Comparison of ENCODE assay signal across 17 cellular contexts in genomic region chr11:41316726-41317125, GRCh38.
DNase-seq lines count a peak whose midpoint lies in the region; FAIRE-seq and TF ChIP-seq lines count a peak whose summit lies in the region.
"Had no signal": no experiment of that assay in that cellular context is flagged by ENCODE, and none has a peak within 500 bp of the region (broad histone marks: within the 10 kb centered on the region; RNA-seq: fewer than 3 reads in every experiment).

No MANE protein-coding gene starts in this region.

- H4K20me1 ChIP-seq in astrocyte (ENCODE audit: insufficient read depth, low read length): no peaks in the 10 kb centered on the region

- H4K8ac ChIP-seq in neuronal stem cell (ENCODE audit: low read depth, low read length): no peak overlapping the region

- no peak for TF ChIP-seq POLR2A in ovary (IDR thresholded peaks at IDR 0.05)

- no peak overlapping the region for H3K4me3 Mint-ChIP-seq in astrocyte (ENCODE audit: unreplicated experiment)
- H3K4me3 Mint-ChIP-seq: B cell; CD4-positive, alpha-beta T cell had no signal

- no peak overlapping the region for H3K4ac ChIP-seq in neuronal stem cell (ENCODE audit: low read length)

- H2BK12ac ChIP-seq in neuronal stem cell (ENCODE audit: low read length): no peak overlapping the region

- H2AFZ ChIP-seq in astrocyte (ENCODE audit: low read depth, low read length): no peak overlapping the region
- H2AFZ ChIP-seq in neuronal stem cell (ENCODE audit: low read length): peak overlapping the region; percentile 82
- H2AFZ ChIP-seq: PC-9 had no signal

- no peaks in the 10 kb centered on the region for H3K79me1 ChIP-seq in neuronal stem cell (ENCODE audit: low read depth, low read length)

- no peak for TF ChIP-seq EP300 in ovary (IDR thresholded peaks at IDR 0.05)

- H3K36me3 Mint-ChIP-seq in astrocyte (ENCODE audit: low read depth, unreplicated experiment): no peaks in the 10 kb centered on the region

- H3K14ac ChIP-seq in neuronal stem cell (ENCODE audit: low read length): no peak overlapping the region

- H2BK15ac ChIP-seq in neuronal stem cell (ENCODE audit: low read length): no peak overlapping the region

- no peaks in the 10 kb centered on the region for H3K27me3 Mint-ChIP-seq in astrocyte (ENCODE audit: low read depth, unreplicated experiment)
- H3K27me3 Mint-ChIP-seq: B cell; CD4-positive, alpha-beta T cell had no signal

- intact Hi-C loops in ovary (cut with DNase I): no loop called here

- WGBS in neuronal stem cell (ENCODE audit: extremely low coverage in 2 of 2, insufficient read length in 2 of 2, insufficient replicate concordance in 1 of 2), 2 donors: no CpG with 5 or more reads among the region's 2 CpGs
- 2 to 6% (median 3%) methylated on average over 2 of the region's 2 CpGs for WGBS in ovary, 3 donors

- peak overlapping the region; percentile 73 for H3K27ac Mint-ChIP-seq in astrocyte (ENCODE audit: unreplicated experiment)
- H3K27ac Mint-ChIP-seq: B cell; CD4-positive, alpha-beta T cell had no signal

- H3K4me2 ChIP-seq in astrocyte (ENCODE audit: low read length): peak overlapping the region; percentile 58
- no peak overlapping the region for H3K4me2 ChIP-seq in neuronal stem cell (ENCODE audit: insufficient read depth, low read length, poor library complexity, severe bottlenecking)
- H3K4me2 ChIP-seq: PC-9 had no signal

- no peak overlapping the region for H4K91ac ChIP-seq in neuronal stem cell (ENCODE audit: low read depth, low read length, poor library complexity)

- no peaks in the 10 kb centered on the region for H3K79me2 ChIP-seq in astrocyte (ENCODE audit: insufficient read depth, low read length)

- H3K4me1 Mint-ChIP-seq in astrocyte (ENCODE audit: low read depth, unreplicated experiment): peaks cover 32% of the 10 kb centered on the region
- H3K4me1 Mint-ChIP-seq: B cell had no signal

- no peak overlapping the region for H2BK5ac ChIP-seq in neuronal stem cell (ENCODE audit: low read length)

- no peak overlapping the region for H3K9ac ChIP-seq in astrocyte (ENCODE audit: low read length)
- H3K9ac ChIP-seq in neuronal stem cell (ENCODE audit: low read depth, low read length, poor library complexity): no peak overlapping the region

- no peak overlapping the region for H2BK120ac ChIP-seq in neuronal stem cell (ENCODE audit: low read depth, low read length)

- H3K36me3 ChIP-seq in astrocyte (ENCODE audit: insufficient read depth, low read length): no peaks in the 10 kb centered on the region
- H3K36me3 ChIP-seq in neuronal stem cell (replicated peaks in 1 of 2; ENCODE audit: control insufficient read depth in 2 of 2, insufficient read depth in 2 of 2, low read length in 2 of 2): no peaks in the 10 kb centered on the region
- H3K36me3 ChIP-seq in ovary: no peaks in the 10 kb centered on the region

- TF ChIP-seq CTCF in astrocyte (IDR thresholded peaks at IDR 0.05; ENCODE audit: insufficient read depth, low read depth, low read length) (no peak), epithelial cell of proximal tubule (conservative IDR thresholded peaks at IDR 0.05; ENCODE audit: low read depth, low read length) (no peak), ovary (IDR thresholded peaks at IDR 0.05) (no peak)

- no peak overlapping the region for H2AK5ac ChIP-seq in neuronal stem cell (ENCODE audit: low read depth, low read length)

- H3K9me3 Mint-ChIP-seq in astrocyte (ENCODE audit: unreplicated experiment): no peaks in the 10 kb centered on the region

- H3K27me3 ChIP-seq in astrocyte (ENCODE audit: insufficient read depth, low read length) (no peaks in the 10 kb centered on the region), neuronal stem cell (ENCODE audit: control insufficient read depth in 3 of 3, insufficient read depth in 3 of 3, low read depth in 1 of 3, low read length in 3 of 3) (no peaks in the 10 kb centered on the region), ovary (no peaks in the 10 kb centered on the region)

- H3K18ac ChIP-seq in neuronal stem cell (ENCODE audit: low read length): no peak overlapping the region

- peaks cover 10% of the 10 kb centered on the region for H3K4me1 ChIP-seq in astrocyte (ENCODE audit: insufficient read depth, low read length)
- peaks cover 3 to 16% of the 10 kb centered on the region in 2 donors for H3K4me1 ChIP-seq in neuronal stem cell (ENCODE audit: control insufficient read depth in 2 of 2, insufficient read depth in 1 of 2, low read depth in 1 of 2, low read length in 2 of 2)
- H3K4me1 ChIP-seq in ovary (ENCODE audit: insufficient read depth): no peaks in the 10 kb centered on the region

- H3K9me3 ChIP-seq in astrocyte (ENCODE audit: insufficient read depth, low read depth, low read length): no peaks in the 10 kb centered on the region
- H3K9me3 ChIP-seq in neuronal stem cell (replicated peaks in 1 of 2; ENCODE audit: control insufficient read depth in 2 of 2, insufficient read depth in 1 of 2, low read depth in 1 of 2, low read length in 2 of 2): peaks cover 0 to 6% of the 10 kb centered on the region in 2 donors
- H3K9me3 ChIP-seq in ovary: no peaks in the 10 kb centered on the region

- H3K4me3 ChIP-seq in astrocyte (ENCODE audit: insufficient read depth, low read depth, low read length) (no peak overlapping the region), epithelial cell of proximal tubule (ENCODE audit: low read depth, low read length) (no peak overlapping the region), neuronal stem cell (ENCODE audit: low read length in 2 of 2) (no peak overlapping the region), ovary (no peak overlapping the region)
- H3K4me3 ChIP-seq: PC-9 had no signal

- H3K27ac ChIP-seq in astrocyte (ENCODE audit: low read depth, low read length) (peak overlapping the region; percentile 29), neuronal stem cell (replicated peaks; ENCODE audit: low read length) (no peak overlapping the region), ovary (no peak overlapping the region)
- H3K27ac ChIP-seq: PC-9 had no signal

- DNase-seq in astrocyte (ENCODE audit: low read depth): peak; percentile 95
- DNase-seq in epithelial cell of proximal tubule (ENCODE audit: low read depth): peak; percentile 82
- no peak for DNase-seq in neuronal stem cell (ENCODE audit: low spot score)
- DNase-seq in NCI-H128 (lab: John Stamatoyannopoulos, UW; ENCODE audit: unreplicated experiment): no peak
- DNase-seq in amygdala (lab: John Stamatoyannopoulos, UW): no peak
- no peak for DNase-seq in activated CD4-positive, alpha-beta T cell treated with anti-CD3 and anti-CD28 coated beads for 1 hour
- DNase-seq in ovary: no peak
- DNase-seq: CD4-positive, alpha-beta T cell; DMS79; MM.1S; NCI-H1092 treated with DMSO at 0.1 percent for 48 hours; NCI-H1694 treated with DMSO at 0.1 percent for 48 hours; NCI-H2107; NCI-H2227 treated with DMSO at 0.1 percent for 48 hours; NCI-H524; PC-9 had no signal

- peak; percentile 17 for FAIRE-seq in astrocyte (lab: Jason Lieb, UNC)

- no peak overlapping the region for H3K23ac ChIP-seq in neuronal stem cell (ENCODE audit: low read depth, low read length, poor library complexity)

Comparison
In these comparisons a context has a peak if more than half of its experiments do, and no peak if none do; other contexts are left out.
1. DNase-seq: peak in astrocyte (single experiment) and epithelial cell of proximal tubule (single experiment); none in neuronal stem cell (single experiment), NCI-H128 (single experiment), amygdala (0 of 56), activated CD4-positive, alpha-beta T cell treated with anti-CD3 and anti-CD28 coated beads for 1 hour (single experiment) and ovary (0 of 5).